22 cellular contexts compared by ENCODE assay signal in genomic region chr22:48690583-48691317, GRCh38.
DNase-seq lines count a peak whose midpoint lies in the region; ATAC-seq, FAIRE-seq and TF ChIP-seq lines count a peak whose summit lies in the region.
"Had no signal": no experiment of that assay in that cellular context is flagged by ENCODE, and none has a peak within 500 bp of the region (broad histone marks: within the 10 kb centered on the region; RNA-seq: fewer than 3 reads in every experiment).

No MANE protein-coding gene starts in this region.

- H4K20me1 ChIP-seq in HepG2 (ENCODE audit: insufficient read depth, low read length): no peaks in the 10 kb centered on the region; the same call in 1 of the 2 replicates
- H4K20me1 ChIP-seq: BLaER1 had no signal

- H3K27me3 ChIP-seq in H7 (ENCODE audit: control insufficient read depth, insufficient read depth, low read length): no peaks in the 10 kb centered on the region
- peaks cover 0 to 3% of the 10 kb centered on the region in 2 experiments; a peak in 1 of 5 replicates for H3K27me3 ChIP-seq in HepG2 (ENCODE audit: control insufficient read depth in 1 of 2, insufficient read depth in 2 of 2, low read length in 2 of 2)
- H3K27me3 ChIP-seq in tibial nerve: no peaks in the 10 kb centered on the region
- H3K27me3 ChIP-seq: BLaER1 had no signal

- intact Hi-C loops in HepG2 (cut with micrococcal nuclease; ENCODE audit: unreplicated experiment): no loop called here

- TF ChIP-seq EP300 in HepG2 (IDR thresholded peaks at IDR 0.05; ENCODE audit: low read depth in 2 of 2, low read length in 2 of 2): no peak
- TF ChIP-seq EP300 in HepG2 (CRISPR knock-in tag; IDR thresholded peaks at IDR 0.05; ENCODE audit: borderline replicate concordance): no peak
- TF ChIP-seq EP300 in tibial nerve (IDR thresholded peaks at IDR 0.05): no peak

- no peak overlapping the region for H3K4me3 Mint-ChIP-seq in activated naive CD8-positive, alpha-beta T cell treated with anti-CD3 and anti-CD28 coated beads, Interleukin-2, amount 50 U/mL, for 24 hours
- H3K4me3 Mint-ChIP-seq in activated naive CD8-positive, alpha-beta T cell treated with anti-CD3 and anti-CD28 coated beads for 36 hours: no peak overlapping the region
- H3K4me3 Mint-ChIP-seq: CD14-positive monocyte; CD4-positive, alpha-beta memory T cell; GM23338; H9; IgD-negative memory B cell had no signal

- no peak overlapping the region for H3K27ac ChIP-seq in HepG2 (ENCODE audit: extremely low read length, insufficient read depth, low read length)
- peak overlapping the region; percentile 44 to 92 (median 76) for H3K27ac ChIP-seq in tibial nerve
- H3K27ac ChIP-seq: 22Rv1, A549 had no signal

- no TSS peak for BruUV-seq in HepG2 (replicated peaks; lab: Mats Ljungman, UMichigan)

- FAIRE-seq in HepG2 (lab: Jason Lieb, UNC): no peak
- FAIRE-seq: A549, GM12892, GM18507, HTR-8/SVneo had no signal

- TF ChIP-seq POLR2A in HepG2 (IDR thresholded peaks at IDR 0.05; ENCODE audit: insufficient read depth in 1 of 2, low read depth in 2 of 2, low read length in 2 of 2) (peak in 1 of 2 experiments; percentile 35; a peak in 1 of 4 replicates), tibial nerve (IDR thresholded peaks at IDR 0.05) (no peak)

- WGBS in HepG2 (ENCODE audit: low lambda C conversion rate): 67% methylated on average over 10 of the region's 24 CpGs
- WGBS in tibial nerve, 2 donors: 69 to 77% methylated on average over 20 to 21 of the region's 24 CpGs

- no peak for DNase-seq in activated naive CD8-positive, alpha-beta T cell treated with anti-CD3 and anti-CD28 coated beads, Interleukin-2, amount 50 U/mL, for 24 hours
- no peak for DNase-seq in activated naive CD8-positive, alpha-beta T cell treated with anti-CD3 and anti-CD28 coated beads for 36 hours
- DNase-seq in H7 (peak; percentile 48), HepG2 (ENCODE audit: low spot score) (no peak), tibial nerve (ENCODE audit: low spot score in 2 of 2) (no peak), Ammon's horn (ENCODE audit: low spot score) (no peak)
- no peak for DNase-seq in stimulated activated CD4-positive, alpha-beta T cell treated with anti-CD3 and anti-CD28 coated beads, Interleukin-4, amount 100 ng/mL, for 24 hours
- DNase-seq: AML-193; CD4-positive, alpha-beta memory T cell; DMS153; DMS79; GDM1; H9 had no signal

- no peak overlapping the region for H3K9ac ChIP-seq in HepG2 (ENCODE audit: insufficient read depth, low read depth, low read length)
- H3K9ac ChIP-seq: BLaER1 had no signal

- H3K4me2 ChIP-seq in HepG2 (ENCODE audit: low read depth, low read length): peak overlapping the region; percentile 86
- H3K4me2 ChIP-seq: A549, BLaER1, GM23338 had no signal

- POLR2A ChIA-PET in HepG2 (lab: Yijun Ruan, JAX): interaction anchor here (1.2 to 1.3 kb wide), 2 partner anchors 10 to 12 kb away, joined by 3 to 4 read pairs; no protein-coding TSS in a partner anchor

- H3K4me1 Mint-ChIP-seq in activated naive CD8-positive, alpha-beta T cell treated with anti-CD3 and anti-CD28 coated beads, Interleukin-2, amount 50 U/mL, for 24 hours: no peaks in the 10 kb centered on the region
- no peaks in the 10 kb centered on the region for H3K4me1 Mint-ChIP-seq in activated naive CD8-positive, alpha-beta T cell treated with anti-CD3 and anti-CD28 coated beads for 36 hours
- H3K4me1 Mint-ChIP-seq: CD14-positive monocyte; CD4-positive, alpha-beta memory T cell; H9; IgD-negative memory B cell had no signal

- CTCF ChIA-PET in HepG2 (lab: Yijun Ruan, JAX; ENCODE audit: low intra/inter-chr PET ratio, low total read pairs): no interaction called here

- TF ChIP-seq RAD21 in HepG2 (CRISPR knock-in tag; IDR thresholded peaks at IDR 0.05): no peak

- H3K9me3 ChIP-seq in HepG2 (ENCODE audit: low read length) (no peaks in the 10 kb centered on the region), tibial nerve (no peaks in the 10 kb centered on the region)
- H3K9me3 ChIP-seq: A549, BLaER1 had no signal

- ATAC-seq in activated naive CD8-positive, alpha-beta T cell treated with anti-CD3 and anti-CD28 coated beads, Interleukin-2, amount 50 U/mL, for 24 hours: peak; percentile 17
- peak; percentile 14; the same call in 1 of the 3 replicates for ATAC-seq in HepG2
- ATAC-seq: A549, GM23338 had no signal

- H3K4me1 ChIP-seq in HepG2 (ENCODE audit: insufficient read depth, low read length): peaks cover 73% of the 10 kb centered on the region
- H3K4me1 ChIP-seq in tibial nerve: peaks cover 0 to 50% (median 16%) of the 10 kb centered on the region in 4 donors
- H3K4me1 ChIP-seq: A549 had no signal

- in situ Hi-C loops in HepG2 (cut with HindIII; ENCODE audit: extremely low pct_ligation_motif_present, low pct_unique_long_range_greater_than_20kb): no loop called here

- H3K4me3 ChIP-seq in H7 (ENCODE audit: insufficient read depth, low read depth, low read length) (no peak overlapping the region), HepG2 (replicated peaks in 1 of 3; ENCODE audit: insufficient read depth in 1 of 3, low read depth in 2 of 3, low read length in 3 of 3) (peak overlapping the region in 2 of 3 experiments; percentile 29 to 78; a peak in 3 of 6 replicates), tibial nerve (no peak overlapping the region)
- H3K4me3 ChIP-seq: A549, BLaER1, GM23338 had no signal

- no peak overlapping the region for H2AFZ ChIP-seq in HepG2 (ENCODE audit: low read length)
- H2AFZ ChIP-seq: GM23338 had no signal

- peaks cover 41% of the 10 kb centered on the region for H3K79me2 ChIP-seq in HepG2 (ENCODE audit: insufficient read depth, low read length)

- no peaks in the 10 kb centered on the region for H3K36me3 Mint-ChIP-seq in activated naive CD8-positive, alpha-beta T cell treated with anti-CD3 and anti-CD28 coated beads, Interleukin-2, amount 50 U/mL, for 24 hours (ENCODE audit: low read depth)
- H3K36me3 Mint-ChIP-seq in activated naive CD8-positive, alpha-beta T cell treated with anti-CD3 and anti-CD28 coated beads for 36 hours: no peaks in the 10 kb centered on the region
- H3K36me3 Mint-ChIP-seq: CD14-positive monocyte; CD4-positive, alpha-beta memory T cell; IgD-negative memory B cell had no signal

- TF ChIP-seq CTCF in HepG2 (CRISPR knock-in tag; IDR thresholded peaks at IDR 0.05) (no peak), tibial nerve (IDR thresholded peaks at IDR 0.05) (no peak)

- no peak overlapping the region for H3K27ac Mint-ChIP-seq in activated naive CD8-positive, alpha-beta T cell treated with anti-CD3 and anti-CD28 coated beads, Interleukin-2, amount 50 U/mL, for 24 hours
- H3K27ac Mint-ChIP-seq in activated naive CD8-positive, alpha-beta T cell treated with anti-CD3 and anti-CD28 coated beads for 36 hours: no peak overlapping the region
- H3K27ac Mint-ChIP-seq: CD14-positive monocyte; CD4-positive, alpha-beta memory T cell; GM23338; H9; IgD-negative memory B cell had no signal

- H3K9me3 Mint-ChIP-seq in activated naive CD8-positive, alpha-beta T cell treated with anti-CD3 and anti-CD28 coated beads, Interleukin-2, amount 50 U/mL, for 24 hours: peaks cover 8% of the 10 kb centered on the region
- H3K9me3 Mint-ChIP-seq in activated naive CD8-positive, alpha-beta T cell treated with anti-CD3 and anti-CD28 coated beads for 36 hours: no peaks in the 10 kb centered on the region

- H3K36me3 ChIP-seq in H7 (replicated peaks; ENCODE audit: control insufficient read depth, insufficient read depth, low read length) (no peaks in the 10 kb centered on the region), HepG2 (replicated peaks in 1 of 2; ENCODE audit: control insufficient read depth in 1 of 2, insufficient read depth in 2 of 2, low read length in 2 of 2) (no peaks in the 10 kb centered on the region; a peak in 1 of 5 replicates), tibial nerve (no peaks in the 10 kb centered on the region)
- H3K36me3 ChIP-seq: BLaER1 had no signal

- peaks cover 5% of the 10 kb centered on the region for H3K27me3 Mint-ChIP-seq in activated naive CD8-positive, alpha-beta T cell treated with anti-CD3 and anti-CD28 coated beads, Interleukin-2, amount 50 U/mL, for 24 hours
- H3K27me3 Mint-ChIP-seq in activated naive CD8-positive, alpha-beta T cell treated with anti-CD3 and anti-CD28 coated beads for 36 hours: no peaks in the 10 kb centered on the region
- H3K27me3 Mint-ChIP-seq: IgD-negative memory B cell had no signal

Comparison
In these comparisons a context has a peak if more than half of its experiments do, and no peak if none do; other contexts are left out.
1. H3K4me3 ChIP-seq: peak in HepG2 (2 of 3); none in H7 (single experiment) and tibial nerve (0 of 4).